Comparison of ENCODE assay signal across 9 cellular contexts in the genomic region with DNA sequence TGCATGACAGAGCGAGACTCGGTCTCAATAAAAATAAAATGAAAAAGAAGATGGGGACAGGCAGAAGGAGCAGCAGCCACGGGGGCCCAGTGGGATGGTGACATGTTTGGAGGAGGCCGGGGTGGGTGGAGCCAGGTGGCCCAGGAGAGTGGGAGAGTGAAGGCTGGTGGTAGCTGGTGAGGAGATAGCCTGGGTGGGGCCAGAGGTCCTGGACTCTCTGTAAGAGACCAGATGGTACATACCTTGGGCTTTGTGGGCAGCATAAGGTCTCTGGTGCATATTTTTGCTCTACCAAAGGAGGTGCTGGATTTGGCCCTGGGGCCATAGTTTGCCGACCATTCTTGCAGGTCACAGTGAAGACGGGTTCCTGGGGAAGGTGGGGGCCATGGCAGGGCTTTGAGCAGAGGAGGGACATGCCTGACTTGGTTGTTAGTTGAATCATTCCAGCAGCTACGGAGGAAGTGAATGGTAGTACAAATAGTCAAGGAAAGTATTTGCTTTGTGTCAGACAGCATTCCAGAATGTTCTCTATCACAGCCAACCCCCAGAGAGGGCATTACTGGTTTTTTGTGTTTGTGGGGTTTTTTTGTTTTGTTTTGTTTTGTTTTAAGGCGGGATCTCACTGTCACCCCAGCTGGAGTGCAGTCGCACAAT.
A peak's percentile ranks its signal among the peaks of the same experiment; 100 is the strongest.
DNase-seq lines count a peak whose midpoint lies in the region; ATAC-seq and TF ChIP-seq lines count a peak whose summit lies in the region.
"Had no signal": no experiment of that assay in that cellular context is flagged by ENCODE, and none has a peak within 500 bp of the region (broad histone marks: within the 10 kb centered on the region; RNA-seq: fewer than 3 reads in every experiment).

No MANE protein-coding gene starts in this region.

- no peaks in the 10 kb centered on the region for H3K9me2 ChIP-seq in GM23338 (ENCODE audit: insufficient read depth)

- H3K27me3 Mint-ChIP-seq in GM23338 (ENCODE audit: insufficient read depth, low read depth, poor library complexity) (peaks cover 11% of the 10 kb centered on the region), mesothelial cell of epicardium (ENCODE audit: low read depth) (no peaks in the 10 kb centered on the region)
- no peaks in the 10 kb centered on the region for H3K27me3 Mint-ChIP-seq in T-helper 2 cell treated with Interferon-gamma antibody and Interleukin-4, amounts not matched to agents 5 μg/mL and 100 μg/mL, for 36 hours (ENCODE audit: low read depth)

- WGBS in body of pancreas, 2 donors: 77 to 85% methylated on average over 9 of the region's 9 CpGs
- 76 to 85% (median 80%) methylated on average over 9 of the region's 9 CpGs for WGBS in ovary, 3 donors
- WGBS in psoas muscle, 3 donors: 83 to 86% (median 86%) methylated on average over 9 of the region's 9 CpGs

- H3K36me3 Mint-ChIP-seq in GM23338 (ENCODE audit: low read depth) (no peaks in the 10 kb centered on the region), mesothelial cell of epicardium (peaks cover 15% of the 10 kb centered on the region)
- peaks cover 17% of the 10 kb centered on the region for H3K36me3 Mint-ChIP-seq in T-helper 2 cell treated with Interferon-gamma antibody and Interleukin-4, amounts not matched to agents 5 μg/mL and 100 μg/mL, for 36 hours (ENCODE audit: low read depth)

- H3K4me1 Mint-ChIP-seq in GM23338 (peaks cover 14% of the 10 kb centered on the region), mesothelial cell of epicardium (peaks cover 20% of the 10 kb centered on the region)
- peaks cover 2% of the 10 kb centered on the region for H3K4me1 Mint-ChIP-seq in T-helper 2 cell treated with Interferon-gamma antibody and Interleukin-4, amounts not matched to agents 5 μg/mL and 100 μg/mL, for 36 hours (ENCODE audit: low read depth)

- H3K27ac Mint-ChIP-seq in GM23338 (peak overlapping the region; percentile 84), mesothelial cell of epicardium (peak overlapping the region; percentile 72)
- H3K27ac Mint-ChIP-seq in T-helper 2 cell treated with Interferon-gamma antibody and Interleukin-4, amounts not matched to agents 5 μg/mL and 100 μg/mL, for 36 hours: no peak overlapping the region

- H3K4me3 ChIP-seq in GM23338: no peak overlapping the region
- H3K4me3 ChIP-seq in body of pancreas: no peak overlapping the region
- H3K4me3 ChIP-seq in ovary: no peak overlapping the region
- H3K4me3 ChIP-seq in psoas muscle: no peak overlapping the region

- TF ChIP-seq CTCF in GM23338 (conservative IDR thresholded peaks at IDR 0.05; ENCODE audit: low read depth in 2 of 2) (no peak), body of pancreas (IDR thresholded peaks at IDR 0.05) (no peak), mesothelial cell of epicardium (IDR thresholded peaks at IDR 0.05; ENCODE audit: unreplicated experiment) (no peak), ovary (IDR thresholded peaks at IDR 0.05) (no peak), psoas muscle (IDR thresholded peaks at IDR 0.05) (no peak)

- H2AFZ ChIP-seq in GM23338: no peak overlapping the region

- no peak overlapping the region for H3K27ac ChIP-seq in GM23338 (ENCODE audit: low read depth)
- H3K27ac ChIP-seq in body of pancreas: peak overlapping the region in 3 of 4 donors; percentile 22 to 66 (median 39)
- no peak overlapping the region for H3K27ac ChIP-seq in ovary
- no peak overlapping the region for H3K27ac ChIP-seq in psoas muscle

- H3K4me1 ChIP-seq in GM23338 (ENCODE audit: insufficient read depth) (no peaks in the 10 kb centered on the region; the same call in 1 of the 2 replicates), body of pancreas (peaks cover 43% of the 10 kb centered on the region), ovary (ENCODE audit: insufficient read depth) (peaks cover 5% of the 10 kb centered on the region), psoas muscle (no peaks in the 10 kb centered on the region)

- H3F3A ChIP-seq in GM23338 (replicated peaks; ENCODE audit: low read depth): no peaks in the 10 kb centered on the region

- no peaks in the 10 kb centered on the region for H3K9me3 ChIP-seq in body of pancreas
- no peaks in the 10 kb centered on the region for H3K9me3 ChIP-seq in ovary
- no peaks in the 10 kb centered on the region for H3K9me3 ChIP-seq in psoas muscle

- no peak overlapping the region for H3K4me2 ChIP-seq in GM23338

- no peaks in the 10 kb centered on the region; the same call in 2 of the 3 replicates for H3K9me3 Mint-ChIP-seq in GM23338
- no peaks in the 10 kb centered on the region for H3K9me3 Mint-ChIP-seq in mesothelial cell of epicardium
- no peaks in the 10 kb centered on the region for H3K9me3 Mint-ChIP-seq in T-helper 2 cell treated with Interferon-gamma antibody and Interleukin-4, amounts not matched to agents 5 μg/mL and 100 μg/mL, for 36 hours
- H3K9me3 Mint-ChIP-seq: natural killer cell had no signal

- ATAC-seq in GM23338 (no peak), body of pancreas (peak; percentile 23), psoas muscle (no peak)
- ATAC-seq: natural killer cell had no signal

- TF ChIP-seq EP300 in ovary (IDR thresholded peaks at IDR 0.05): no peak

- intact Hi-C loops in body of pancreas (cut with DNase I) (no loop called here), ovary (cut with DNase I) (no loop called here), psoas muscle (cut with DNase I) (no loop called here)

- H3K4me3 Mint-ChIP-seq in GM23338 (no peak overlapping the region), mesothelial cell of epicardium (no peak overlapping the region)
- no peak overlapping the region for H3K4me3 Mint-ChIP-seq in T-helper 2 cell treated with Interferon-gamma antibody and Interleukin-4, amounts not matched to agents 5 μg/mL and 100 μg/mL, for 36 hours
- H3K4me3 Mint-ChIP-seq: natural killer cell had no signal

- DNase-seq in AG08395 (ENCODE audit: low spot score) (peak; percentile 36), GM23338 (ENCODE audit: low spot score) (peak; percentile 11), body of pancreas (no peak), mesothelial cell of epicardium (ENCODE audit: low spot score in 2 of 2, unreplicated experiment in 2 of 2) (no peak), ovary (no peak), psoas muscle (no peak)
- DNase-seq in T-helper 2 cell treated with Interferon-gamma antibody and Interleukin-4, amounts not matched to agents 5 μg/mL and 100 μg/mL, for 36 hours (ENCODE audit: low spot score): no peak
- no peak for DNase-seq in activated CD4-positive, CD25-positive, alpha-beta regulatory T cell treated with anti-CD3 and anti-CD28 coated beads, Interleukin-2, amount 50 U/mL, for 72 hours
- DNase-seq: natural killer cell had no signal

- no peaks in the 10 kb centered on the region; the same call in 1 of the 2 replicates for H4K20me1 ChIP-seq in GM23338 (replicated peaks; ENCODE audit: insufficient read depth)

- TF ChIP-seq POLR2A in body of pancreas (IDR thresholded peaks at IDR 0.05): no peak
- TF ChIP-seq POLR2A in ovary (IDR thresholded peaks at IDR 0.05): no peak

- H3K27me3 ChIP-seq in GM23338 (ENCODE audit: insufficient read depth) (no peaks in the 10 kb centered on the region), body of pancreas (no peaks in the 10 kb centered on the region), ovary (no peaks in the 10 kb centered on the region), psoas muscle (ENCODE audit: insufficient read depth in 3 of 3, low read length in 2 of 3) (no peaks in the 10 kb centered on the region)

- H3K36me3 ChIP-seq in GM23338 (ENCODE audit: insufficient read depth): no peaks in the 10 kb centered on the region
- no peaks in the 10 kb centered on the region for H3K36me3 ChIP-seq in body of pancreas (replicated peaks in 1 of 2; ENCODE audit: insufficient read depth in 1 of 2, low read depth in 2 of 2)
- H3K36me3 ChIP-seq in ovary: no peaks in the 10 kb centered on the region
- peaks cover 0 to 3% of the 10 kb centered on the region in 2 donors for H3K36me3 ChIP-seq in psoas muscle (ENCODE audit: insufficient read depth in 1 of 2, low read depth in 1 of 2)

- H3K79me2 ChIP-seq in GM23338 (replicated peaks; ENCODE audit: insufficient read depth): peaks cover 36% of the 10 kb centered on the region

TF ChIP-seq in GM23338, 12 proteins besides CTCF, POLR2A, EP300 and RAD21 (continues in another document):
- TF ChIP-seq ZNF331 (CRISPR knock-in tag; IDR thresholded peaks at IDR 0.05; ENCODE audit: low read depth) (no peak), JUNB (IDR thresholded peaks at IDR 0.05; ENCODE audit: unreplicated experiment) (no peak), EZH2phosphoT487 (IDR thresholded peaks at IDR 0.05; ENCODE audit: unreplicated experiment) (no peak), CREB1 (CRISPR knock-in tag; IDR thresholded peaks at IDR 0.05; ENCODE audit: low read depth) (no peak), ZNF114 (CRISPR knock-in tag; IDR thresholded peaks at IDR 0.05) (no peak), POLR2AphosphoS5 (IDR thresholded peaks at IDR 0.05; ENCODE audit: low read depth) (no peak), STAT1 (IDR thresholded peaks at IDR 0.05; ENCODE audit: unreplicated experiment) (no peak)
- TF ChIP-seq, protein P1, sequence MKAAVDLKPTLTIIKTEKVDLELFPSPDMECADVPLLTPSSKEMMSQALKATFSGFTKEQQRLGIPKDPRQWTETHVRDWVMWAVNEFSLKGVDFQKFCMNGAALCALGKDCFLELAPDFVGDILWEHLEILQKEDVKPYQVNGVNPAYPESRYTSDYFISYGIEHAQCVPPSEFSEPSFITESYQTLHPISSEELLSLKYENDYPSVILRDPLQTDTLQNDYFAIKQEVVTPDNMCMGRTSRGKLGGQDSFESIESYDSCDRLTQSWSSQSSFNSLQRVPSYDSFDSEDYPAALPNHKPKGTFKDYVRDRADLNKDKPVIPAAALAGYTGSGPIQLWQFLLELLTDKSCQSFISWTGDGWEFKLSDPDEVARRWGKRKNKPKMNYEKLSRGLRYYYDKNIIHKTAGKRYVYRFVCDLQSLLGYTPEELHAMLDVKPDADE (IDR thresholded peaks at IDR 0.05): no peak

Comparison
In these comparisons a context has a peak if more than half of its experiments do, and no peak if none do; other contexts are left out.
1. DNase-seq: peak in AG08395 (single experiment) and GM23338 (single experiment); none in body of pancreas (0 of 4), mesothelial cell of epicardium (0 of 2), ovary (0 of 5), T-helper 2 cell treated with Interferon-gamma antibody and Interleukin-4, amounts not matched to agents 5 μg/mL and 100 μg/mL, for 36 hours (single experiment), activated CD4-positive, CD25-positive, alpha-beta regulatory T cell treated with anti-CD3 and anti-CD28 coated beads, Interleukin-2, amount 50 U/mL, for 72 hours (single experiment) and psoas muscle (0 of 2).
2. H3K27ac ChIP-seq: peak in body of pancreas (3 of 4); none in GM23338 (single experiment), ovary (0 of 2) and psoas muscle (single experiment).